9 cellular contexts compared by ENCODE assay signal in the genomic region with DNA sequence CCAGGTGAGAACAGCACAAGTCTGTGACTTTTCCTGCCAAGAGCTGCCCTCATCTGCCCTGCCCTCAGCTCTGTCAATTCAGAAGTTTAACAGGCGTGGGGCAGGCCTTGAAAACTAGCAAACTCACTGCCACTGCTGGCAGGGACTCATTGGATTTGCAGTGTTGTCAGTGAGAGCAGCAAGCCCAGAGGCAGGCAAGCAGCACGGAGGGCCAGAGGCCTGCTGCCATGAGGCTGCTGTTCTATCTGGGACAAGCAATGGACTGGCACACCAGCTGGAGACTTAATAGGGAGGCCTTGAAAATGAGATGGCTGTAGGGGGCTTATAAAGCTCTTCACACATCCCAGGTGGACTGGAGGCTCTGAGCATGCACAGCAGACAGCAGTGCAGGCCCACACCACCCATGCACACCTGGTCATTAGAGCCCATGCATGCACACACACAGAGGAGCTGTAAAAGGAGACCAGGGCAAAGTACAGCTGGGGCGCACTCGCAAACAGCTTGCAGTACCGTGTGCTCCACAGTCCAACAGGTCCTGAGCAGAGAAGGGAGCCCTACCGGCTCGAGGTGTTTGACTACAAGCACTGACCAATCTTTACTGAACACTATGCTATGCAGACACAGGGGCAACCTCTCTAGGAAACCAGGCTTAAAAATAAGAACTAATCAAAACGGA. TPM values are rescaled to one million over a fixed set of nuclear protein-coding genes. Genes with fewer than 3 reads are reported as not detected.
A peak's percentile ranks its signal among the peaks of the same experiment; 100 is the strongest.
DNase-seq lines count a peak whose midpoint lies in the region; ATAC-seq and TF ChIP-seq lines count a peak whose summit lies in the region.
"Had no signal": no experiment of that assay in that cellular context is flagged by ENCODE, and none has a peak within 500 bp of the region (broad histone marks: within the 10 kb centered on the region; RNA-seq: fewer than 3 reads in every experiment).

No MANE protein-coding gene starts in this region.

- WGBS in heart left ventricle, 4 donors = 30 to 38% (median 36%) methylated on average over 8 of the region's 8 CpGs

- H3K9me3 ChIP-seq in heart left ventricle = no peaks in the 10 kb centered on the region

- H3K36me3 ChIP-seq in heart left ventricle = peaks cover 0 to 8% (median 0%) of the 10 kb centered on the region in 9 donors

- H3K4me1 Mint-ChIP-seq in progenitor cell of endocrine pancreas (ENCODE audit: low read depth) = peaks cover 41% of the 10 kb centered on the region

- peak overlapping the region; percentile 90 for H3K27ac Mint-ChIP-seq in progenitor cell of endocrine pancreas

- H3K9me3 Mint-ChIP-seq in progenitor cell of endocrine pancreas (ENCODE audit: low read depth) = no peaks in the 10 kb centered on the region

- TF ChIP-seq POLR2A in heart left ventricle (IDR thresholded peaks at IDR 0.05) = no peak

- peak overlapping the region; percentile 28 to 83 (median 68) for H3K27ac ChIP-seq in heart left ventricle

- no peak overlapping the region for H3K4me3 Mint-ChIP-seq in progenitor cell of endocrine pancreas (ENCODE audit: low read depth)

- no peaks in the 10 kb centered on the region for H3K36me3 Mint-ChIP-seq in progenitor cell of endocrine pancreas (ENCODE audit: insufficient read depth)

- ATAC-seq in heart left ventricle (peak; percentile 57 to 80 (median 70)), GM21737 (IDR thresholded peaks at IDR 0.05; ENCODE audit: unreplicated experiment) (no peak), esophagus mucosa (no peak)

- H3K4me1 ChIP-seq in heart left ventricle = peaks cover 6 to 83% (median 56%) of the 10 kb centered on the region in 12 donors

- H3K27me3 Mint-ChIP-seq in progenitor cell of endocrine pancreas = no peaks in the 10 kb centered on the region

- H3K27me3 ChIP-seq in heart left ventricle = no peaks in the 10 kb centered on the region

- intact Hi-C loops in heart left ventricle (cut with DNase I) = no loop called here

- H3K4me3 ChIP-seq in heart left ventricle = peak overlapping the region in 4 of 12 donors; percentile 1 to 37 (median 11)

- DNase-seq in COLO668 (lab: John Stamatoyannopoulos, UW; ENCODE audit: unreplicated experiment) (peak; percentile 82), SK-N-DZ (ENCODE audit: low spot score) (peak; percentile 11), heart left ventricle (peak in 4 of 5 donors; percentile 29 to 76 (median 56)), progenitor cell of endocrine pancreas (ENCODE audit: low spot score, unreplicated experiment) (peak; percentile 11), GDM1 (lab: John Stamatoyannopoulos, UW) (no peak)
- DNase-seq in stimulated activated CD4-positive, alpha-beta T cell treated with anti-CD3 and anti-CD28 coated beads, Interleukin-2, amount 100 ng/mL, for 24 hours = no peak
- DNase-seq: SW 1271 had no signal

- TF ChIP-seq CTCF in heart left ventricle (IDR thresholded peaks at IDR 0.05) = no peak
- TF ChIP-seq CTCF in progenitor cell of endocrine pancreas (IDR thresholded peaks at IDR 0.05; ENCODE audit: unreplicated experiment) = no peak

RNA-seq across cellular contexts. Expression of gene MGAT4A, which starts 28.7 kb away (rescaled TPM):
- polyA plus RNA-seq in SK-N-DZ (2014; cell fraction: cytosol; rRNA removed) = 7.7 and 18.2 TPM in 2 replicates
- polyA plus RNA-seq in SK-N-DZ (2014; cell fraction: nucleus; rRNA removed) = 9.6 and 16.7 TPM in 2 replicates
- total RNA-seq in heart left ventricle (10 to 100 TPM; 10.2 to 45.0 (median 18.2) TPM), progenitor cell of endocrine pancreas (33.5 and 37.6 TPM in 2 replicates), esophagus mucosa (5.6 TPM)
- 1 to 10 TPM; 4.2 to 6.7 TPM for polyA plus RNA-seq in heart left ventricle

Comparison
In these comparisons a context has a peak if more than half of its experiments do, and no peak if none do; other contexts are left out.
1. DNase-seq: peak in COLO668 (single experiment), SK-N-DZ (single experiment), heart left ventricle (4 of 5) and progenitor cell of endocrine pancreas (single experiment); none in stimulated activated CD4-positive, alpha-beta T cell treated with anti-CD3 and anti-CD28 coated beads, Interleukin-2, amount 100 ng/mL, for 24 hours (0 of 2) and GDM1 (single experiment).
2. ATAC-seq: peak in heart left ventricle (4 of 4); none in GM21737 (single experiment) and esophagus mucosa (single experiment).